25 cellular contexts compared by ENCODE assay signal in the genomic region with DNA sequence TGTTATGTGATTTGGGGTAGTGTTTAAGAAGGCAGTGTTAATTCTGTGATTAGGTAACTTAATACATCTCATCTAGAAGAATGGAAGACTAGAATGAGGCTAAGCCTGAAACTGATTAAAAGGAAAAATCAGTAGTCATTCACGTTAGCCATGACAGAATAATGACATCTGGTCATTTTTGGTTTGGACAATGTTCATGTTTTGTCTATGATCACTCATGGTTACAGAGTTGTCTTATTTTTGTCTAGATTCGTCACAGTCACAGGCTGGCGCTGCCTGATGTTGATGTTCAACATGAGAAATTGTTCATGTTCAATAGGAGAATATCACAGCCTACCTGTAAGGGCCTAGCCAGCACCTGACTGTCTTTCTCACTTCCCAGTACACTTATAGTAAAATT.
"Had no signal": no experiment of that assay in that cellular context is flagged by ENCODE, and none has a peak within 500 bp of the region (broad histone marks: within the 10 kb centered on the region; RNA-seq: fewer than 3 reads in every experiment).

No MANE protein-coding gene starts in this region.

- H3K4me3 ChIP-seq: gastroesophageal sphincter, left ventricle myocardium inferior, lower lobe of right lung, psoas muscle, right lobe of liver, suprapubic skin, thyroid gland had no signal

- H3K9me3 Mint-ChIP-seq: stimulated activated effector memory CD8-positive, alpha-beta T cell treated with anti-CD3 and anti-CD28 coated beads, Interleukin-12 subunit alpha, Interleukin-12 subunit beta, amount 100 ng/mL, for 72 hours; type B pancreatic cell had no signal

- H3K36me3 Mint-ChIP-seq: naive B cell; stimulated activated effector memory CD8-positive, alpha-beta T cell treated with anti-CD3 and anti-CD28 coated beads, Interleukin-12 subunit alpha, Interleukin-12 subunit beta, amount 100 ng/mL, for 72 hours; type B pancreatic cell had no signal

- FAIRE-seq: endometrium, urothelium cell line had no signal

- H3K4me1 Mint-ChIP-seq: nephron had no signal

- ATAC-seq: esophagus mucosa; gastroesophageal sphincter; lower lobe of right lung; psoas muscle; right lobe of liver; stimulated activated effector memory CD8-positive, alpha-beta T cell treated with anti-CD3 and anti-CD28 coated beads, Interleukin-12 subunit alpha, Interleukin-12 subunit beta, amount 100 ng/mL, for 72 hours; stimulated activated naive CD8-positive, alpha-beta T cell treated with anti-CD3 and anti-CD28 coated beads, Interleukin-15, Interleukin-2, amounts not matched to agents 100 U/mL and 50 U/mL, for 24 hours had no signal

- DNase-seq: effector memory CD4-positive, alpha-beta T cell; foreskin fibroblast; glutamatergic neuron; islet precursor cell; left cardiac atrium; left ventricle myocardium inferior; lower lobe of right lung; mesendoderm; naive B cell; occipital lobe; psoas muscle; retina; right lobe of liver; stimulated activated CD4-positive, alpha-beta T cell treated with anti-CD3 and anti-CD28 coated beads, Interleukin-4, amount 100 ng/mL, for 1 hour; stimulated activated CD8-positive, alpha-beta memory T cell treated with anti-CD3 and anti-CD28 coated beads, Interleukin-4, amount 100 ng/mL, for 48 hours; stimulated activated naive CD8-positive, alpha-beta T cell treated with anti-CD3 and anti-CD28 coated beads, Interleukin-15, Interleukin-2, amounts not matched to agents 100 U/mL and 50 U/mL, for 24 hours; thyroid gland had no signal

- H3K27ac ChIP-seq: gastroesophageal sphincter, left ventricle myocardium inferior, lower lobe of right lung, psoas muscle, right lobe of liver, suprapubic skin, thyroid gland had no signal

- H3K4me1 ChIP-seq: gastroesophageal sphincter, left ventricle myocardium inferior, lower lobe of right lung, psoas muscle, right lobe of liver, suprapubic skin, thyroid gland had no signal

- H3K9me3 ChIP-seq: lower lobe of right lung, psoas muscle, right lobe of liver, suprapubic skin, thyroid gland had no signal

- H3K4me3 Mint-ChIP-seq: naive B cell; nephron; stimulated activated effector memory CD8-positive, alpha-beta T cell treated with anti-CD3 and anti-CD28 coated beads, Interleukin-12 subunit alpha, Interleukin-12 subunit beta, amount 100 ng/mL, for 72 hours; type B pancreatic cell had no signal

- H3K27ac Mint-ChIP-seq: nephron; stimulated activated effector memory CD8-positive, alpha-beta T cell treated with anti-CD3 and anti-CD28 coated beads, Interleukin-12 subunit alpha, Interleukin-12 subunit beta, amount 100 ng/mL, for 72 hours; type B pancreatic cell had no signal

- H3K27me3 ChIP-seq: gastroesophageal sphincter, right lobe of liver, suprapubic skin, thyroid gland had no signal

- H3K36me3 ChIP-seq: gastroesophageal sphincter, left ventricle myocardium inferior, lower lobe of right lung, right lobe of liver, suprapubic skin, thyroid gland had no signal
